1 cellular context compared by ENCODE assay signal in genomic region chr2:241821460-241822263, GRCh38.
TF ChIP-seq lines count a peak whose summit lies in the region.

No MANE protein-coding gene starts in this region.

TF ChIP-seq in endothelial cell of umbilical vein, 7 proteins besides CTCF, POLR2A, EP300 and RAD21:
- TF ChIP-seq MAX (IDR thresholded peaks at IDR 0.05; ENCODE audit: insufficient read depth, insufficient read length) = no peak
- no peak for TF ChIP-seq POLR2AphosphoS5 (IDR thresholded peaks at IDR 0.05; ENCODE audit: insufficient read depth, low read depth, low read length)
- no peak for TF ChIP-seq JUN (IDR thresholded peaks at IDR 0.05; ENCODE audit: borderline replicate concordance, insufficient read depth, insufficient read length, low read depth)
- no peak for TF ChIP-seq GATA2 (IDR thresholded peaks at IDR 0.05; ENCODE audit: insufficient read depth, insufficient read length, low read depth, low read length)
- TF ChIP-seq EZH2 (IDR thresholded peaks at IDR 0.05; ENCODE audit: borderline replicate concordance, low read depth, low read length, severe bottlenecking) = no peak
- no peak for TF ChIP-seq FOS (IDR thresholded peaks at IDR 0.05; ENCODE audit: borderline replicate concordance, insufficient read depth, low read length)
- TF ChIP-seq MYC (IDR thresholded peaks at IDR 0.05; ENCODE audit: low read depth, low read length) = no peak
